Comparison of ENCODE assay signal across 22 cellular contexts in genomic region chr5:89243611-89244010, GRCh38.
"Had no signal": no experiment of that assay in that cellular context is flagged by ENCODE, and none has a peak within 500 bp of the region (broad histone marks: within the 10 kb centered on the region; RNA-seq: fewer than 3 reads in every experiment).

No MANE protein-coding gene starts in this region.

- H3K27me3 Mint-ChIP-seq: dendritic cell treated with granulocyte-macrophage colony-stimulating factor and Interleukin-4, amounts not matched to agents 40 ng/mL and 50 ng/mL, for 4 days; effector memory CD8-positive, alpha-beta T cell had no signal

- DNase-seq: colonic mucosa; cortex of kidney; dermis blood vessel endothelial cell; dorsolateral prefrontal cortex; effector CD4-positive, alpha-beta T cell; effector CD8-positive, alpha-beta T cell; effector memory CD4-positive, alpha-beta T cell; effector memory CD8-positive, alpha-beta T cell; endodermal cell; erythroblast; esophagus squamous epithelium; foreskin fibroblast; foreskin keratinocyte; foreskin melanocyte; gastrocnemius medialis; glutamatergic neuron; head of caudate nucleus; heart left ventricle; heart right ventricle had no signal

- ATAC-seq: effector memory CD8-positive, alpha-beta T cell; esophagus mucosa; foreskin keratinocyte; gastrocnemius medialis; gastroesophageal sphincter; heart left ventricle; heart right ventricle had no signal

- H3K4me1 Mint-ChIP-seq: endodermal cell had no signal

- H3K4me3 Mint-ChIP-seq: dendritic cell treated with granulocyte-macrophage colony-stimulating factor and Interleukin-4, amounts not matched to agents 40 ng/mL and 50 ng/mL, for 4 days; effector memory CD8-positive, alpha-beta T cell; endodermal cell had no signal

- H3K9me3 Mint-ChIP-seq: dendritic cell treated with granulocyte-macrophage colony-stimulating factor and Interleukin-4, amounts not matched to agents 40 ng/mL and 50 ng/mL, for 4 days; endodermal cell had no signal

- H3K27ac Mint-ChIP-seq: dendritic cell treated with granulocyte-macrophage colony-stimulating factor and Interleukin-4, amounts not matched to agents 40 ng/mL and 50 ng/mL, for 4 days; effector memory CD8-positive, alpha-beta T cell; endodermal cell had no signal
